Comparison of ENCODE assay signal across 6 cellular contexts in genomic region chr14:105476937-105477658, GRCh38. TPM values are rescaled to one million over a fixed set of nuclear protein-coding genes. Genes with fewer than 3 reads are reported as not detected.
A peak's percentile ranks its signal among the peaks of the same experiment; 100 is the strongest.
DNase-seq lines count a peak whose midpoint lies in the region; ATAC-seq and TF ChIP-seq lines count a peak whose summit lies in the region.

No MANE protein-coding gene starts in this region.

- H3K27me3 ChIP-seq in MG63 (no peaks in the 10 kb centered on the region), duodenal mucosa (ENCODE audit: control insufficient read depth in 1 of 2, insufficient read depth in 2 of 2, low read length in 2 of 2) (peaks cover 41 to 43% of the 10 kb centered on the region in 2 donors), psoas muscle (ENCODE audit: insufficient read depth in 3 of 3, low read length in 2 of 3) (peaks cover 0 to 4% (median 2%) of the 10 kb centered on the region in 3 donors)

- no peak for ATAC-seq in psoas muscle
- no peak for ATAC-seq in GM21717 (IDR thresholded peaks at IDR 0.05; ENCODE audit: unreplicated experiment)
- no peak for ATAC-seq in GM18520 (IDR thresholded peaks at IDR 0.05; ENCODE audit: unreplicated experiment)

- H3K9me3 ChIP-seq in MG63 (no peaks in the 10 kb centered on the region), duodenal mucosa (ENCODE audit: control insufficient read depth in 1 of 2, low read length in 2 of 2) (no peaks in the 10 kb centered on the region), psoas muscle (no peaks in the 10 kb centered on the region)

- no peak overlapping the region for H3K9ac ChIP-seq in duodenal mucosa (ENCODE audit: low read depth in 1 of 2, low read length in 2 of 2)

- TF ChIP-seq CTCF in psoas muscle (IDR thresholded peaks at IDR 0.05), result no peak

- WGBS in psoas muscle, 3 donors, result 22 to 40% (median 25%) methylated on average over 12 to 15 of the region's 15 CpGs

- H3K36me3 ChIP-seq in MG63, result peaks cover 7% of the 10 kb centered on the region; the same call in 1 of the 2 replicates
- H3K36me3 ChIP-seq in duodenal mucosa (ENCODE audit: control insufficient read depth in 1 of 2, insufficient read depth in 2 of 2, low read length in 2 of 2), result no peaks in the 10 kb centered on the region
- H3K36me3 ChIP-seq in psoas muscle (ENCODE audit: insufficient read depth in 1 of 2, low read depth in 1 of 2), result no peaks in the 10 kb centered on the region

- DNase-seq in MG63, result no peak
- DNase-seq in psoas muscle, result no peak
- no peak for DNase-seq in A172 (ENCODE audit: low spot score)

- intact Hi-C loops in psoas muscle (cut with DNase I), result no loop called here

- H3K4me3 ChIP-seq in MG63 (peak overlapping the region; percentile 68), duodenal mucosa (ENCODE audit: low read depth in 1 of 2, low read length in 2 of 2) (peak overlapping the region; percentile 8 to 59), psoas muscle (peak overlapping the region; percentile 78)

- peaks cover 34 to 52% of the 10 kb centered on the region in 2 donors for H3K4me1 ChIP-seq in duodenal mucosa (ENCODE audit: control insufficient read depth in 1 of 2, insufficient read depth in 2 of 2, low read length in 2 of 2)
- peaks cover 51% of the 10 kb centered on the region for H3K4me1 ChIP-seq in psoas muscle

- H3K27ac ChIP-seq in duodenal mucosa (ENCODE audit: low read depth, low read length) (no peak overlapping the region), psoas muscle (peak overlapping the region; percentile 67)

RNA-seq across cellular contexts. Expression of gene CRIP2, which starts 2.5 kb away (rescaled TPM):
- total RNA-seq in MG63 (2014; rRNA removed; shearing (Covaris generic); ENCODE audit: low replicate concordance), result 129 and 270 TPM in 2 replicates
- total RNA-seq in psoas muscle, result 10 to 100 TPM; 23.1 to 46.5 (median 30.2) TPM
- 10 to 100 TPM; 28.5 to 71.8 (median 47.3) TPM for polyA plus RNA-seq in psoas muscle
- 195 and 204 TPM in 2 replicates for total RNA-seq in A172 (2014; rRNA removed; shearing (Covaris generic))

RNA-seq across cellular contexts. Expression of gene CRIP1, which starts 9.6 kb away (rescaled TPM):
- total RNA-seq in MG63 (2014; rRNA removed; shearing (Covaris generic); ENCODE audit: low replicate concordance), result 17.3 TPM in 1 of 2 replicates, not detected in the other
- 10 to 100 TPM; 11.5 to 24.9 (median 14.2) TPM for total RNA-seq in psoas muscle
- polyA plus RNA-seq in psoas muscle, result 10 to 100 TPM; 17.5 to 27.2 (median 20.6) TPM
- total RNA-seq in A172 (2014; rRNA removed; shearing (Covaris generic)), result 1.5 TPM in 1 of 2 replicates, not detected in the other

RNA-seq across cellular contexts. Expression of gene TEDC1, which starts 13.9 kb away (rescaled TPM):
- 29.3 and 58.1 TPM in 2 replicates for total RNA-seq in MG63 (2014; rRNA removed; shearing (Covaris generic); ENCODE audit: low replicate concordance)
- 1 to 10 TPM in 3 of 4 donors, under 1 TPM in 1; 0.95 to 2.0 (median 1.2) TPM for total RNA-seq in psoas muscle
- polyA plus RNA-seq in psoas muscle, result 1 to 10 TPM; 1.9 to 5.2 (median 2.3) TPM
- 14.1 and 21.9 TPM in 2 replicates for total RNA-seq in A172 (2014; rRNA removed; shearing (Covaris generic))

RNA-seq across cellular contexts. Expression of gene TMEM121, which starts 49.3 kb away (rescaled TPM):
- 7.1 and 17.0 TPM in 2 replicates for total RNA-seq in MG63 (2014; rRNA removed; shearing (Covaris generic); ENCODE audit: low replicate concordance)
- total RNA-seq in psoas muscle, result under 1 TPM; 0.23 to 0.60 (median 0.39) TPM
- under 1 TPM; 0.08 to 0.60 (median 0.17) TPM for polyA plus RNA-seq in psoas muscle
- 9.2 and 11.3 TPM in 2 replicates for total RNA-seq in A172 (2014; rRNA removed; shearing (Covaris generic))

RNA-seq across cellular contexts. Expression of gene MTA1, which starts 57.5 kb away (rescaled TPM):
- 20.6 and 46.5 TPM in 2 replicates for total RNA-seq in MG63 (2014; rRNA removed; shearing (Covaris generic); ENCODE audit: low replicate concordance)
- 10 to 100 TPM; 41.1 to 48.6 (median 45.1) TPM for total RNA-seq in psoas muscle
- polyA plus RNA-seq in psoas muscle, result 10 to 100 TPM; 22.6 to 32.8 (median 25.5) TPM
- 15.4 and 27.2 TPM in 2 replicates for total RNA-seq in A172 (2014; rRNA removed; shearing (Covaris generic))
